ENCODE assay signal across 12 cellular contexts in the genomic region with DNA sequence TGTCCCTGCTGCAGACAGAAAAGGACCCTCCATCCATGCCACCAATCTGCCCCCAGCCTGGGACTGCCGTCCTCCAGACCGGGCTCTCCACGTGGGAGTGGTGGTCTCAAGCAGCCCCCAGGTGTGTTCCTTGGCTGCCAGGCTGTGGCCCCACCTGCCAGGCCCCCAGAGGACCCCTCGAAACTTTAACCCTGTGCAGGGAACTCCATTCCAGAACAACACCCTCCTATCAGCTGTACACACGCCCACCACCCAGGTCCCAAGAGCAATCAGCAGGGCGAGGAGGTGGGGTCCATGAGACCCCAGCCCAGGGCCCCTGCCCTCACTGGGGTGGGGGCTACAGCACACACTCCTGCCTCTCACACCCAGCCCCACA. TPM values are rescaled to one million over a fixed set of nuclear protein-coding genes. Genes with fewer than 3 reads are reported as not detected.
DNase-seq lines count a peak whose midpoint lies in the region; ATAC-seq, FAIRE-seq and TF ChIP-seq lines count a peak whose summit lies in the region.
"Had no signal": no experiment of that assay in that cellular context is flagged by ENCODE, and none has a peak within 500 bp of the region (broad histone marks: within the 10 kb centered on the region; RNA-seq: fewer than 3 reads in every experiment).

No MANE protein-coding gene starts in this region.

- no TSS peak for BruUV-seq in Calu3 (replicated peaks; lab: Mats Ljungman, UMichigan)

- DNase-seq in A549 (ENCODE audit: low read depth in 1 of 2, low spot score in 1 of 2) = no peak
- DNase-seq in Calu3 = no peak
- no peak for DNase-seq in WTC11 (ENCODE audit: low spot score)
- DNase-seq in A172 (ENCODE audit: low spot score) = no peak
- no peak for DNase-seq in glomerular visceral epithelial cell (ENCODE audit: extremely low spot score)
- no peak for DNase-seq in GM19239 (ENCODE audit: insufficient read length, low spot score)
- DNase-seq: HCEC 1CT, NCI-H2081 treated with DMSO at 0.1 percent for 48 hours, nucleus accumbens had no signal

- TF ChIP-seq EP300 in A549 (IDR thresholded peaks at IDR 0.05) = no peak

- WGBS in A549 (ENCODE audit: missing lambda C conversion rate) = 90% methylated on average over 6 of the region's 6 CpGs

- H3K27ac Mint-ChIP-seq in Calu3 (ENCODE audit: unreplicated experiment) (no peak overlapping the region), WTC11 (no peak overlapping the region)

- H3K9me3 ChIP-seq in A549 = no peaks in the 10 kb centered on the region
- H3K9me3 ChIP-seq: tibial nerve had no signal

- no peak for TF ChIP-seq CTCF in A549 (IDR thresholded peaks at IDR 0.05)
- no peak for TF ChIP-seq CTCF in Calu3 (IDR thresholded peaks at IDR 0.05; ENCODE audit: unreplicated experiment)
- TF ChIP-seq CTCF in WTC11 (IDR thresholded peaks at IDR 0.05) = no peak

- ATAC-seq in A549 (no peak), WTC11 (no peak), HG02623 (IDR thresholded peaks at IDR 0.05; ENCODE audit: unreplicated experiment) (no peak)

- peaks cover 17% of the 10 kb centered on the region; the same call in 2 of the 3 replicates for H3K4me1 ChIP-seq in A549

- FAIRE-seq in A549 (lab: Jason Lieb, UNC) (no peak), GM19239 (lab: Jason Lieb, UNC) (no peak)

- H3K4me3 ChIP-seq in A549 = no peak overlapping the region; the same call in 2 of the 3 replicates
- peak overlapping the region; percentile 13 for H3K4me3 ChIP-seq in iPS-11a (ENCODE audit: low read depth, low read length)

- POLR2A ChIA-PET in A549 (lab: Yijun Ruan, JAX) (interaction anchor here (1.2 kb wide), 1 partner anchor 8 kb away, joined by 3 read pairs; a partner anchor contains a TSS), WTC11 (lab: Charles Lee) (no interaction called here)

- no peak for TF ChIP-seq POLR2A in A549 (IDR thresholded peaks at IDR 0.05; ENCODE audit: low read length)

- peaks cover 70% of the 10 kb centered on the region for H3K36me3 Mint-ChIP-seq in Calu3 (ENCODE audit: insufficient read depth, unreplicated experiment)
- H3K36me3 Mint-ChIP-seq in WTC11 = peaks cover 10% of the 10 kb centered on the region; the same call in 1 of the 2 replicates

- CTCF ChIA-PET in A549 (lab: Yijun Ruan, JAX) (interaction anchor here (1.7 to 3.9 kb wide), 4 partner anchors 13 to 85 kb away, joined by 5 to 30 read pairs (median 12); a partner anchor contains a TSS), Calu3 (lab: Charles Lee) (no interaction called here), WTC11 (lab: Charles Lee) (interaction anchor here (1.3 to 2.1 kb wide), 3 partner anchors 8 to 95 kb away, joined by 3 to 8 read pairs (median 5); a partner anchor contains a TSS)

- no peaks in the 10 kb centered on the region for H3K9me3 Mint-ChIP-seq in Calu3 (ENCODE audit: low read depth, unreplicated experiment)
- no peaks in the 10 kb centered on the region for H3K9me3 Mint-ChIP-seq in WTC11

- intact Hi-C loops in Calu3 (cut with micrococcal nuclease; ENCODE audit: unreplicated experiment) = no loop called here

- peak overlapping the region in 1 of 2 experiments; percentile 3; a peak in 1 of 6 replicates for H3K27ac ChIP-seq in A549
- H3K27ac ChIP-seq: tibial nerve had no signal

- TF ChIP-seq RAD21 in A549 (conservative IDR thresholded peaks at IDR 0.05 in 1 of 2, IDR thresholded peaks at IDR 0.05 in 1 of 2) = no peak

- peaks cover 16% of the 10 kb centered on the region for H3K4me1 Mint-ChIP-seq in Calu3 (ENCODE audit: low read depth, unreplicated experiment)
- H3K4me1 Mint-ChIP-seq in WTC11 = peaks cover 15% of the 10 kb centered on the region; the same call in 1 of the 2 replicates

- H3K27me3 Mint-ChIP-seq in Calu3 (ENCODE audit: unreplicated experiment) = no peaks in the 10 kb centered on the region
- H3K27me3 Mint-ChIP-seq in WTC11 (ENCODE audit: low read depth) = peaks cover 6% of the 10 kb centered on the region

- H3K4me3 Mint-ChIP-seq in Calu3 (ENCODE audit: low read depth, unreplicated experiment) = peak overlapping the region; percentile 84
- H3K4me3 Mint-ChIP-seq in WTC11 = peak overlapping the region; percentile 88

- peak overlapping the region; percentile 100 for H3K4me2 ChIP-seq in A549

TF ChIP-seq in A549, 52 proteins besides CTCF, POLR2A, EP300 and RAD21:
- no peak for TF ChIP-seq ZFP36 (IDR thresholded peaks at IDR 0.05; ENCODE audit: borderline replicate concordance, partially characterized antibody)
- no peak for TF ChIP-seq NFE2L2 (conservative IDR thresholded peaks at IDR 0.05; ENCODE audit: low read length)
- no peak for TF ChIP-seq FOSB (CRISPR knock-in tag; IDR thresholded peaks at IDR 0.05)
- TF ChIP-seq PHF8 (IDR thresholded peaks at IDR 0.05; ENCODE audit: borderline replicate concordance, low read depth) = no peak
- TF ChIP-seq EHMT2 (IDR thresholded peaks at IDR 0.05; ENCODE audit: low read depth) = no peak
- TF ChIP-seq HDAC2 (IDR thresholded peaks at IDR 0.05) = no peak
TF ChIP-seq in A549: peak in this region for 0.

TF ChIP-seq in WTC11, 78 proteins besides CTCF, POLR2A, EP300 and RAD21 (continues in another document):
- TF ChIP-seq, protein P1, sequence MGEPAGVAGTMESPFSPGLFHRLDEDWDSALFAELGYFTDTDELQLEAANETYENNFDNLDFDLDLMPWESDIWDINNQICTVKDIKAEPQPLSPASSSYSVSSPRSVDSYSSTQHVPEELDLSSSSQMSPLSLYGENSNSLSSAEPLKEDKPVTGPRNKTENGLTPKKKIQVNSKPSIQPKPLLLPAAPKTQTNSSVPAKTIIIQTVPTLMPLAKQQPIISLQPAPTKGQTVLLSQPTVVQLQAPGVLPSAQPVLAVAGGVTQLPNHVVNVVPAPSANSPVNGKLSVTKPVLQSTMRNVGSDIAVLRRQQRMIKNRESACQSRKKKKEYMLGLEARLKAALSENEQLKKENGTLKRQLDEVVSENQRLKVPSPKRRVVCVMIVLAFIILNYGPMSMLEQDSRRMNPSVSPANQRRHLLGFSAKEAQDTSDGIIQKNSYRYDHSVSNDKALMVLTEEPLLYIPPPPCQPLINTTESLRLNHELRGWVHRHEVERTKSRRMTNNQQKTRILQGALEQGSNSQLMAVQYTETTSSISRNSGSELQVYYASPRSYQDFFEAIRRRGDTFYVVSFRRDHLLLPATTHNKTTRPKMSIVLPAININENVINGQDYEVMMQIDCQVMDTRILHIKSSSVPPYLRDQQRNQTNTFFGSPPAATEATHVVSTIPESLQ (CRISPR knock-in tag; IDR thresholded peaks at IDR 0.05) = no peak
- TF ChIP-seq SMAD3 (CRISPR knock-in tag; IDR thresholded peaks at IDR 0.05; ENCODE audit: borderline replicate concordance) (no peak), TEAD1 (CRISPR knock-in tag; IDR thresholded peaks at IDR 0.05) (no peak), ELF4 (CRISPR knock-in tag; IDR thresholded peaks at IDR 0.05; ENCODE audit: low read depth) (no peak)
- TF ChIP-seq, protein P2, sequence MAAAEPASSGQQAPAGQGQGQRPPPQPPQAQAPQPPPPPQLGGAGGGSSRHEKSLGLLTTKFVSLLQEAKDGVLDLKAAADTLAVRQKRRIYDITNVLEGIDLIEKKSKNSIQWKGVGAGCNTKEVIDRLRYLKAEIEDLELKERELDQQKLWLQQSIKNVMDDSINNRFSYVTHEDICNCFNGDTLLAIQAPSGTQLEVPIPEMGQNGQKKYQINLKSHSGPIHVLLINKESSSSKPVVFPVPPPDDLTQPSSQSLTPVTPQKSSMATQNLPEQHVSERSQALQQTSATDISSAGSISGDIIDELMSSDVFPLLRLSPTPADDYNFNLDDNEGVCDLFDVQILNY (CRISPR knock-in tag; IDR thresholded peaks at IDR 0.05) = no peak

RNA-seq across cellular contexts. Expression of a gene that starts 1.4 kb away (rescaled TPM):
- 77.1 and 81.4 TPM in 2 replicates for polyA plus RNA-seq in A549 (2011; rRNA removed)
- 150 and 202 TPM in 2 replicates for polyA plus RNA-seq in A549 (2012; cell fraction: cytosol; rRNA removed)
- 126 and 181 TPM in 2 replicates for polyA plus RNA-seq in A549 (2012; cell fraction: nucleus; rRNA removed)
- 81.4 to 93.3 TPM (median 87.2 TPM) in 3 replicates for polyA plus RNA-seq in A549 (2017; fragmentation: RNase III; extraction: RNeasy Plus Mini Kit Qiagen cat#74134 plus additional on column Dnase treatment)
- 94.1 and 104 TPM in 2 replicates for polyA minus RNA-seq in A549 (2011; rRNA and poly(A)+ RNA removed)
- total RNA-seq in Calu3 (2022) = 102 and 105 TPM in 2 replicates
- total RNA-seq in WTC11 (2021) = 144 to 188 TPM (median 164 TPM) in 3 replicates
- total RNA-seq in A172 (2014; rRNA removed; shearing (Covaris generic)) = 70.2 and 84.1 TPM in 2 replicates

RNA-seq across cellular contexts. Expression of a gene that starts 8.2 kb away (rescaled TPM):
- polyA plus RNA-seq in A549 (2011; rRNA removed) (41.6 and 47.9 TPM in 2 replicates), A549 (2017; fragmentation: RNase III; extraction: RNeasy Plus Mini Kit Qiagen cat#74134 plus additional on column Dnase treatment) (49.8 to 57.9 TPM (median 52.4 TPM) in 3 replicates)
- polyA plus RNA-seq in A549 (2012; cell fraction: cytosol; rRNA removed) = 55.5 and 60.4 TPM in 2 replicates
- polyA plus RNA-seq in A549 (2012; cell fraction: nucleus; rRNA removed) = 194 and 235 TPM in 2 replicates
- polyA minus RNA-seq in A549 (2011; rRNA and poly(A)+ RNA removed) = 18.1 and 22.6 TPM in 2 replicates
- total RNA-seq in Calu3 (2022) (36.1 and 37.9 TPM in 2 replicates), WTC11 (2021) (24.2 to 29.8 TPM (median 24.3 TPM) in 3 replicates)
- 30.1 and 37.6 TPM in 2 replicates for total RNA-seq in A172 (2014; rRNA removed; shearing (Covaris generic))

RNA-seq across cellular contexts. Expression of a gene that starts 11.3 kb away (rescaled TPM):
- polyA plus RNA-seq in A549 (2011; rRNA removed) = not detected in 2 replicates
- not detected in 2 replicates for polyA plus RNA-seq in A549 (2012; cell fraction: cytosol; rRNA removed)
- not detected in 2 replicates for polyA plus RNA-seq in A549 (2012; cell fraction: nucleus; rRNA removed)
- not detected in 3 replicates for polyA plus RNA-seq in A549 (2017; fragmentation: RNase III; extraction: RNeasy Plus Mini Kit Qiagen cat#74134 plus additional on column Dnase treatment)
- polyA minus RNA-seq in A549 (2011; rRNA and poly(A)+ RNA removed) = not detected in 2 replicates
- total RNA-seq in Calu3 (2022) = not detected in 2 replicates
- 0.44 to 0.62 TPM (median 0.46 TPM) in 3 replicates for total RNA-seq in WTC11 (2021)
- not detected in 2 replicates for total RNA-seq in A172 (2014; rRNA removed; shearing (Covaris generic))
- total RNA-seq: tibial nerve had no signal

RNA-seq across cellular contexts. Expression of a gene that starts 17.7 kb away (rescaled TPM):
- polyA plus RNA-seq in A549 (2011; rRNA removed) (9.8 and 13.7 TPM in 2 replicates), A549 (2017; fragmentation: RNase III; extraction: RNeasy Plus Mini Kit Qiagen cat#74134 plus additional on column Dnase treatment) (34.0 to 35.2 TPM (median 34.8 TPM) in 3 replicates)
- polyA plus RNA-seq in A549 (2012; cell fraction: cytosol; rRNA removed) = 29.1 and 29.7 TPM in 2 replicates
- 131 and 141 TPM in 2 replicates for polyA plus RNA-seq in A549 (2012; cell fraction: nucleus; rRNA removed)
- polyA minus RNA-seq in A549 (2011; rRNA and poly(A)+ RNA removed) = 40.0 and 46.9 TPM in 2 replicates
- total RNA-seq in Calu3 (2022) (50.3 and 56.0 TPM in 2 replicates), WTC11 (2021) (19.5 to 24.2 TPM (median 20.9 TPM) in 3 replicates)
- 34.9 and 47.0 TPM in 2 replicates for total RNA-seq in A172 (2014; rRNA removed; shearing (Covaris generic))

RNA-seq across cellular contexts. Expression of a gene that starts 24.5 kb away (rescaled TPM):
- 7.1 and 7.7 TPM in 2 replicates for polyA plus RNA-seq in A549 (2011; rRNA removed)
- polyA plus RNA-seq in A549 (2012; cell fraction: cytosol; rRNA removed) = 16.6 and 20.5 TPM in 2 replicates
- 39.2 and 46.7 TPM in 2 replicates for polyA plus RNA-seq in A549 (2012; cell fraction: nucleus; rRNA removed)
- 14.8 to 17.0 TPM (median 16.3 TPM) in 3 replicates for polyA plus RNA-seq in A549 (2017; fragmentation: RNase III; extraction: RNeasy Plus Mini Kit Qiagen cat#74134 plus additional on column Dnase treatment)
- polyA minus RNA-seq in A549 (2011; rRNA and poly(A)+ RNA removed) = 12.4 and 13.8 TPM in 2 replicates
- 58.4 and 60.9 TPM in 2 replicates for total RNA-seq in Calu3 (2022)
- 24.7 to 31.4 TPM (median 26.3 TPM) in 3 replicates for total RNA-seq in WTC11 (2021)
- 93.8 and 108 TPM in 2 replicates for total RNA-seq in A172 (2014; rRNA removed; shearing (Covaris generic))
